In the genomic region with DNA sequence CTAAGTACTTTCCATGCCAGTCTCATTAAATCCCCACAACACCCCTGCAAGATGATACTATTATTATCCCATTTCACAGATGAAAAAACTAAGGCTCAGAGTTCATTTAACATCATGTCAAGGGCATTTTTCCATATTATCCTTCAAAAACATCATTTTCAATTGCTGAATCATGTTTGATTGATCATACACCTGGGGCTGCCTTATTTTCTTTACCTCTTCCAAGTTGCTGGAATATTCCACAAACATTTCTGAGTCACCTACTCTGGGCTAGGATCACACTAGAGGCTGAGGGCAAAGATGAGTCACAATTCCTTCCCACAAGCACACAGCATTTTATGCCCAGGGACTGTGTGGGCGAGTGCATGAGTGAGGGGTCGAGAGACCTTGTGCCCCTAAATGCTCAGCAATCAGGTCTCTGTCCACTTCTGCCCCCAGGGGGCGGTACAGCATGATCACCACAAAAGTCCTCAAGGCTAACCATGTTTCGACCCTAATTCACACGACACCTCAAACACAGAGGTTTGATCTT, we compare ENCODE assay signal across 8 cellular contexts. TPM values are rescaled to one million over a fixed set of nuclear protein-coding genes. Genes with fewer than 3 reads are reported as not detected.
A peak's percentile ranks its signal among the peaks of the same experiment; 100 is the strongest.
DNase-seq lines count a peak whose midpoint lies in the region; ATAC-seq and TF ChIP-seq lines count a peak whose summit lies in the region.

No MANE protein-coding gene starts in this region.

- peak; percentile 69 for ATAC-seq in HCT116

- H2AFZ ChIP-seq in HCT116 (ENCODE audit: low read depth, low read length, poor library complexity, severe bottlenecking): peak overlapping the region; percentile 89

- H3K79me2 ChIP-seq in HCT116 (ENCODE audit: insufficient read depth, low read length): no peaks in the 10 kb centered on the region

- no peak overlapping the region for H3K9ac ChIP-seq in HCT116 (ENCODE audit: low read length)

- peak; percentile 46 for TF ChIP-seq RAD21 in HCT116 (IDR thresholded peaks at IDR 0.05; ENCODE audit: low read depth)

- H3K4me3 ChIP-seq in BE2C (ENCODE audit: low read depth, low read length) (no peak overlapping the region), HCT116 (replicated peaks in 1 of 2; ENCODE audit: low read depth in 1 of 2, low read length in 2 of 2) (peak overlapping the region in 1 of 2 experiments; percentile 16; a peak in 1 of 4 replicates), dorsolateral prefrontal cortex (no peak overlapping the region), neutrophil (ENCODE audit: low read depth in 1 of 2, low read length in 1 of 2) (no peak overlapping the region), ascending aorta (no peak overlapping the region), prostate gland (no peak overlapping the region)

- peak; percentile 44 for DNase-seq in BE2C
- DNase-seq in HCT116 (ENCODE audit: low read depth, low spot score): peak; percentile 72
- peak; percentile 54 for DNase-seq in UCSD-AML1 (lab: John Stamatoyannopoulos, UW; ENCODE audit: unreplicated experiment)
- DNase-seq in dorsolateral prefrontal cortex: no peak
- DNase-seq in ascending aorta (ENCODE audit: low spot score in 2 of 2): no peak
- DNase-seq in prostate gland (ENCODE audit: low spot score): no peak
- no peak for DNase-seq in SHP77 treated with DMSO at 0.1 percent for 48 hours (lab: John Stamatoyannopoulos, UW)

- H3K27me3 ChIP-seq in BE2C (no peaks in the 10 kb centered on the region), HCT116 (ENCODE audit: insufficient read depth, low read length) (no peaks in the 10 kb centered on the region), dorsolateral prefrontal cortex (no peaks in the 10 kb centered on the region), neutrophil (peaks cover 18% of the 10 kb centered on the region), ascending aorta (no peaks in the 10 kb centered on the region), prostate gland (replicated peaks; ENCODE audit: insufficient read depth) (no peaks in the 10 kb centered on the region)

- CTCF ChIA-PET in HCT116 (lab: Charles Lee): no interaction called here

- H3K27ac ChIP-seq in HCT116 (ENCODE audit: low read depth, low read length) (no peak overlapping the region), dorsolateral prefrontal cortex (no peak overlapping the region), neutrophil (no peak overlapping the region), ascending aorta (no peak overlapping the region), prostate gland (no peak overlapping the region)

- TF ChIP-seq CTCF in BE2C (IDR thresholded peaks at IDR 0.05; ENCODE audit: low read depth, low read length) (peak; percentile 56), HCT116 (IDR thresholded peaks at IDR 0.05 in 2 of 3, conservative IDR thresholded peaks at IDR 0.05 in 1 of 3; ENCODE audit: borderline replicate concordance in 1 of 3, insufficient read depth in 1 of 3, low read depth in 2 of 3, low read length in 2 of 3) (peak; percentile 14 to 70 (median 62); a peak in 5 of 6 replicates), dorsolateral prefrontal cortex (IDR thresholded peaks at IDR 0.05 in 54 of 56, conservative IDR thresholded peaks at IDR 0.05 in 2 of 56; ENCODE audit: low read depth in 1 of 56, partially characterized antibody in 56 of 56) (peak in 31 of 56 donors; percentile 10 to 39 (median 26)), neutrophil (IDR thresholded peaks at IDR 0.05) (peak; percentile 56), ascending aorta (IDR thresholded peaks at IDR 0.05) (peak in 1 of 3 experiments; percentile 32), prostate gland (IDR thresholded peaks at IDR 0.05) (peak in 1 of 4 experiments; percentile 18)

- no peaks in the 10 kb centered on the region for H3K9me2 ChIP-seq in HCT116 (ENCODE audit: insufficient read depth)

- H3K36me3 ChIP-seq in BE2C (no peaks in the 10 kb centered on the region), HCT116 (ENCODE audit: control insufficient read depth in 1 of 2, insufficient read depth in 2 of 2, low read length in 2 of 2) (no peaks in the 10 kb centered on the region), neutrophil (no peaks in the 10 kb centered on the region), ascending aorta (no peaks in the 10 kb centered on the region), prostate gland (no peaks in the 10 kb centered on the region)

- peak overlapping the region; percentile 69 for H3K4me2 ChIP-seq in HCT116 (ENCODE audit: low read length)

- H3K9me3 ChIP-seq in BE2C: no peaks in the 10 kb centered on the region
- H3K9me3 ChIP-seq in HCT116 (ENCODE audit: control insufficient read depth in 1 of 2, insufficient read depth in 1 of 2, low read depth in 1 of 2, low read length in 2 of 2): peaks cover 0 to 6% of the 10 kb centered on the region in 2 experiments; a peak in 1 of 4 replicates
- no peaks in the 10 kb centered on the region for H3K9me3 ChIP-seq in neutrophil
- H3K9me3 ChIP-seq in ascending aorta: peaks cover 0 to 3% of the 10 kb centered on the region in 2 donors
- H3K9me3 ChIP-seq in prostate gland: no peaks in the 10 kb centered on the region

- intact Hi-C loops in HCT116 (cut with micrococcal nuclease) (loop anchor here (10.0 kb wide), 2 partner anchors 277 to 697 kb away; a partner anchor contains a TSS), dorsolateral prefrontal cortex (cut with DNase I) (loop anchor here in 1 of 2 donors (10.0 kb wide), 1 partner anchor 697 kb away; no protein-coding TSS in a partner anchor), ascending aorta (cut with DNase I) (no loop called here), prostate gland (cut with DNase I) (no loop called here)

- POLR2A ChIA-PET in HCT116 (lab: Charles Lee): no interaction called here

- RAD21 ChIA-PET in HCT116 (lab: Charles Lee; ENCODE audit: low non-redundant PET in 1 of 2, low total read pairs in 2 of 2, uncharacterized antibody in 2 of 2, unreplicated experiment in 2 of 2): no interaction called here

- 62% methylated on average over 5 of the region's 5 CpGs for WGBS in prostate gland

- TF ChIP-seq POLR2A in HCT116 (IDR thresholded peaks at IDR 0.05; ENCODE audit: borderline replicate concordance, extremely low read depth, insufficient read depth, insufficient read length): no peak
- TF ChIP-seq POLR2A in prostate gland (IDR thresholded peaks at IDR 0.05): no peak

- no peaks in the 10 kb centered on the region for H4K20me1 ChIP-seq in HCT116 (ENCODE audit: insufficient read depth)

- no TSS peak for BruUV-seq in HCT116 (replicated peaks; lab: Mats Ljungman, UMichigan)

- H3K4me1 ChIP-seq in BE2C (no peaks in the 10 kb centered on the region), HCT116 (ENCODE audit: control insufficient read depth in 1 of 2, insufficient read depth in 2 of 2, low read length in 2 of 2) (peaks cover 15 to 22% of the 10 kb centered on the region in 2 experiments), neutrophil (ENCODE audit: control insufficient read depth in 1 of 2, insufficient read depth in 1 of 2, low read depth in 1 of 2, low read length in 1 of 2) (peaks cover 3% of the 10 kb centered on the region in 2 experiments), ascending aorta (peaks cover 0 to 2% of the 10 kb centered on the region in 2 donors), prostate gland (replicated peaks) (no peaks in the 10 kb centered on the region)

TF ChIP-seq in HCT116, 20 proteins besides CTCF, POLR2A, EP300 and RAD21 (continues in another document):
- TF ChIP-seq FOSL1 (IDR thresholded peaks at IDR 0.05; ENCODE audit: low read depth) (peak; percentile 83), SIN3A (IDR thresholded peaks at IDR 0.05; ENCODE audit: low read depth) (no peak), CEBPB (IDR thresholded peaks at IDR 0.05; ENCODE audit: low read depth) (no peak), POLR2AphosphoS5 (IDR thresholded peaks at IDR 0.05; ENCODE audit: low read depth, low read length) (no peak)

RNA-seq across cellular contexts. Expression of a gene that starts 14.1 kb away (rescaled TPM):
- 10.9 TPM for polyA plus RNA-seq in BE2C (2012; ENCODE audit: insufficient read depth, insufficient read length, low read depth)
- total RNA-seq in HCT116 (2021; ENCODE audit: unreplicated experiment): not detected
- not detected in 2 replicates for polyA plus RNA-seq in HCT116 (2012)
- total RNA-seq in dorsolateral prefrontal cortex: 10 to 100 TPM in 35 of 120 experiments, 1 to 10 TPM in 85; 1.3 to 25.3 (median 7.9) TPM
- total RNA-seq in ascending aorta: 251 TPM
- total RNA-seq in prostate gland: 10 to 100 TPM in 1 of 2 donors, 1 to 10 TPM in 1; 1.7 to 19.1 TPM

RNA-seq across cellular contexts. Expression of a gene that starts 21.7 kb away (rescaled TPM):
- polyA plus RNA-seq in BE2C (2012; ENCODE audit: insufficient read depth, insufficient read length, low read depth): 1.4 TPM
- total RNA-seq in HCT116 (2021; ENCODE audit: unreplicated experiment): 1.2 TPM
- polyA plus RNA-seq in HCT116 (2012): 0.16 and 0.26 TPM in 2 replicates
- 10 to 100 TPM in 39 of 120 experiments, 1 to 10 TPM in 81; 1.8 to 27.0 (median 7.9) TPM for total RNA-seq in dorsolateral prefrontal cortex
- total RNA-seq in ascending aorta: 2.6 TPM
- 1 to 10 TPM; 2.6 to 5.3 TPM for total RNA-seq in prostate gland

RNA-seq across cellular contexts. Expression of a gene that starts 49.6 kb away (rescaled TPM):
- 185 TPM for polyA plus RNA-seq in BE2C (2012; ENCODE audit: insufficient read depth, insufficient read length, low read depth)
- total RNA-seq in HCT116 (2021; ENCODE audit: unreplicated experiment) (89.6 TPM), dorsolateral prefrontal cortex (100 to 1,000 TPM; 120 to 322 (median 236) TPM), ascending aorta (136 TPM), prostate gland (100 to 1,000 TPM; 170 to 203 TPM)
- 71.6 and 78.4 TPM in 2 replicates for polyA plus RNA-seq in HCT116 (2012)

RNA-seq across cellular contexts. Expression of a gene that starts 51.0 kb away (rescaled TPM):
- polyA plus RNA-seq in BE2C (2012; ENCODE audit: insufficient read depth, insufficient read length, low read depth): 117 TPM
- total RNA-seq in HCT116 (2021; ENCODE audit: unreplicated experiment) (76.1 TPM), dorsolateral prefrontal cortex (10 to 100 TPM; 41.4 to 83.9 (median 63.1) TPM), ascending aorta (22.9 TPM), prostate gland (100 to 1,000 TPM in 1 of 2 donors, 10 to 100 TPM in 1; 54.1 to 112 TPM)
- polyA plus RNA-seq in HCT116 (2012): 44.1 and 48.3 TPM in 2 replicates

Comparison
In these comparisons a context has a peak if more than half of its experiments do, and no peak if none do; other contexts are left out.
1. DNase-seq: peak in BE2C (single experiment), HCT116 (single experiment) and UCSD-AML1 (single experiment); none in dorsolateral prefrontal cortex (0 of 10), ascending aorta (0 of 2), prostate gland (single experiment) and SHP77 treated with DMSO at 0.1 percent for 48 hours (single experiment).